In the genomic region with DNA sequence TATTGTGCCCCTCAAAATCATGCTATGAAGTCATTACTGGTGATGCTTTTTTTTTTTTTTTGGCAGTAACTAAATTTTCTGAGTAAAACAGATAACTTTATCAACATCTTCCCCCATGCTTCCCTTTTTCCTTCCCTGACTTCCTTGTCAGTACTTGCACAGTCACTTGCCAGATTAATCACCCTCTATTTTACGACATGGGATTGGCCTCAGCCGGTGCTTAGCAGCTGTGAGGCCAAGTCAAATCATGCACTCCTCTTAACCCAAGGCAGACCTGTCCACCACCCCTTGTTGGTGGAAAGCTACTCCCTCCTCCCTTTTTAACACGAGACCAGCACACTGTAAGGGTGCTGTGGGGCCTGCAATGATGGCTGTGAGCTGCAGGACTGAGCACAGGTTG, we compare ENCODE assay signal across 12 cellular contexts.
DNase-seq lines count a peak whose midpoint lies in the region; ATAC-seq and TF ChIP-seq lines count a peak whose summit lies in the region.
"Had no signal": no experiment of that assay in that cellular context is flagged by ENCODE, and none has a peak within 500 bp of the region (broad histone marks: within the 10 kb centered on the region; RNA-seq: fewer than 3 reads in every experiment).

No MANE protein-coding gene starts in this region.

- CTCF ChIA-PET in MCF 10A (lab: Yijun Ruan, JAX): interaction anchor here (0.6 kb wide), 2 partner anchors 539 to 1307 kb away, joined by 3 to 4 read pairs; no protein-coding TSS in a partner anchor

- H3K27me3 Mint-ChIP-seq in MCF 10A (ENCODE audit: insufficient read depth, unreplicated experiment): no peaks in the 10 kb centered on the region
- H3K27me3 Mint-ChIP-seq in chondrocyte (ENCODE audit: low read depth): no peaks in the 10 kb centered on the region
- H3K27me3 Mint-ChIP-seq: activated CD4-positive, alpha-beta T cell treated with anti-CD3 and anti-CD28 coated beads, Interleukin-2, amount 10 ng/mL, durations not matched to agents 7 days and 5 days; B cell had no signal

- H3K27ac ChIP-seq in breast epithelium (peak overlapping the region in 1 of 2 donors; percentile 0), upper lobe of right lung (no peak overlapping the region)

- no peak overlapping the region for H3K4me3 ChIP-seq in breast epithelium
- no peak overlapping the region for H3K4me3 ChIP-seq in upper lobe of right lung

- no peak for TF ChIP-seq CTCF in MCF 10A (IDR thresholded peaks at IDR 0.05; ENCODE audit: unreplicated experiment)
- no peak for TF ChIP-seq CTCF in breast epithelium (IDR thresholded peaks at IDR 0.05)
- no peak for TF ChIP-seq CTCF in upper lobe of right lung (IDR thresholded peaks at IDR 0.05)
- no peak for TF ChIP-seq CTCF in chondrocyte (IDR thresholded peaks at IDR 0.05)

- DNase-seq in MCF 10A (ENCODE audit: unreplicated experiment): peak; percentile 23
- no peak for DNase-seq in breast epithelium (ENCODE audit: low spot score in 2 of 2)
- DNase-seq in SHP77 (lab: John Stamatoyannopoulos, UW): peak; percentile 38 to 39
- peak; percentile 48 for DNase-seq in glomerular visceral epithelial cell (ENCODE audit: extremely low spot score)
- no peak for DNase-seq in upper lobe of right lung
- no peak for DNase-seq in inferior parietal cortex (ENCODE audit: extremely low spot score)
- DNase-seq in chondrocyte (ENCODE audit: low spot score): no peak
- DNase-seq: activated CD4-positive, alpha-beta T cell treated with anti-CD3 and anti-CD28 coated beads, Interleukin-2, amount 10 ng/mL, durations not matched to agents 7 days and 5 days had no signal

- peaks cover 6% of the 10 kb centered on the region for H3K4me1 Mint-ChIP-seq in MCF 10A (ENCODE audit: insufficient read depth, unreplicated experiment)
- peaks cover 25% of the 10 kb centered on the region for H3K4me1 Mint-ChIP-seq in chondrocyte (ENCODE audit: low read depth)
- H3K4me1 Mint-ChIP-seq: B cell; neural crest cell; stimulated activated effector memory CD8-positive, alpha-beta T cell treated with anti-CD3 and anti-CD28 coated beads, Interleukin-12 subunit alpha, Interleukin-12 subunit beta, amount 100 ng/mL, for 72 hours had no signal

- POLR2A ChIA-PET in MCF 10A (lab: Yijun Ruan, JAX): interaction anchor here (0.7 to 0.9 kb wide), 2 partner anchors 11 to 307 kb away, joined by 3 read pairs; no protein-coding TSS in a partner anchor

- H3K9me3 Mint-ChIP-seq in MCF 10A (ENCODE audit: unreplicated experiment): no peaks in the 10 kb centered on the region
- no peaks in the 10 kb centered on the region for H3K9me3 Mint-ChIP-seq in chondrocyte (ENCODE audit: low read depth)
- H3K9me3 Mint-ChIP-seq: activated CD4-positive, alpha-beta T cell treated with anti-CD3 and anti-CD28 coated beads, Interleukin-2, amount 10 ng/mL, durations not matched to agents 7 days and 5 days; neural crest cell; stimulated activated effector memory CD8-positive, alpha-beta T cell treated with anti-CD3 and anti-CD28 coated beads, Interleukin-12 subunit alpha, Interleukin-12 subunit beta, amount 100 ng/mL, for 72 hours had no signal

- H3K36me3 Mint-ChIP-seq in MCF 10A (ENCODE audit: insufficient read depth, unreplicated experiment) (peaks cover 73% of the 10 kb centered on the region), chondrocyte (ENCODE audit: low read depth) (peaks cover 33% of the 10 kb centered on the region)
- H3K36me3 Mint-ChIP-seq: stimulated activated effector memory CD8-positive, alpha-beta T cell treated with anti-CD3 and anti-CD28 coated beads, Interleukin-12 subunit alpha, Interleukin-12 subunit beta, amount 100 ng/mL, for 72 hours had no signal

- H3K27ac Mint-ChIP-seq in MCF 10A (ENCODE audit: low read depth, unreplicated experiment) (no peak overlapping the region), chondrocyte (ENCODE audit: unreplicated experiment) (no peak overlapping the region)
- H3K27ac Mint-ChIP-seq: activated CD4-positive, alpha-beta T cell treated with anti-CD3 and anti-CD28 coated beads, Interleukin-2, amount 10 ng/mL, durations not matched to agents 7 days and 5 days; B cell; stimulated activated effector memory CD8-positive, alpha-beta T cell treated with anti-CD3 and anti-CD28 coated beads, Interleukin-12 subunit alpha, Interleukin-12 subunit beta, amount 100 ng/mL, for 72 hours had no signal

- H3K4me1 ChIP-seq in breast epithelium (no peaks in the 10 kb centered on the region), upper lobe of right lung (no peaks in the 10 kb centered on the region)

- TF ChIP-seq POLR2A in breast epithelium (IDR thresholded peaks at IDR 0.05): no peak

- BruUV-seq in MCF 10A (replicated peaks; lab: Mats Ljungman, UMichigan): no TSS peak

- no peak overlapping the region for H3K4me3 Mint-ChIP-seq in MCF 10A (ENCODE audit: unreplicated experiment)
- no peak overlapping the region for H3K4me3 Mint-ChIP-seq in chondrocyte (ENCODE audit: unreplicated experiment)
- H3K4me3 Mint-ChIP-seq: activated CD4-positive, alpha-beta T cell treated with anti-CD3 and anti-CD28 coated beads, Interleukin-2, amount 10 ng/mL, durations not matched to agents 7 days and 5 days; B cell; neural crest cell; stimulated activated effector memory CD8-positive, alpha-beta T cell treated with anti-CD3 and anti-CD28 coated beads, Interleukin-12 subunit alpha, Interleukin-12 subunit beta, amount 100 ng/mL, for 72 hours had no signal

- H3K36me3 ChIP-seq in breast epithelium: no peaks in the 10 kb centered on the region
- H3K36me3 ChIP-seq in upper lobe of right lung: peaks cover 80% of the 10 kb centered on the region

- intact Hi-C loops in MCF 10A (cut with micrococcal nuclease) (no loop called here), breast epithelium (cut with DNase I; ENCODE audit: low total_unique reads) (loop anchor here (10.0 kb wide), 1 partner anchor 161 kb away; no protein-coding TSS in a partner anchor), upper lobe of right lung (cut with DNase I) (no loop called here)

- ATAC-seq in upper lobe of right lung (peak; percentile 83), GM21526 (IDR thresholded peaks at IDR 0.05; ENCODE audit: low FRiP score, unreplicated experiment) (no peak)
- ATAC-seq: stimulated activated effector memory CD8-positive, alpha-beta T cell treated with anti-CD3 and anti-CD28 coated beads, Interleukin-12 subunit alpha, Interleukin-12 subunit beta, amount 100 ng/mL, for 72 hours had no signal

- H3K9me3 ChIP-seq in breast epithelium (no peaks in the 10 kb centered on the region), upper lobe of right lung (no peaks in the 10 kb centered on the region)

- H3K27me3 ChIP-seq in breast epithelium: no peaks in the 10 kb centered on the region
- H3K27me3 ChIP-seq in upper lobe of right lung: no peaks in the 10 kb centered on the region

Comparison
In these comparisons a context has a peak if more than half of its experiments do, and no peak if none do; other contexts are left out.
1. DNase-seq: peak in MCF 10A (single experiment), SHP77 (2 of 2) and glomerular visceral epithelial cell (single experiment); none in breast epithelium (0 of 2), upper lobe of right lung (single experiment), inferior parietal cortex (single experiment) and chondrocyte (single experiment).